ENCODE assay signal across 19 cellular contexts in the genomic region with DNA sequence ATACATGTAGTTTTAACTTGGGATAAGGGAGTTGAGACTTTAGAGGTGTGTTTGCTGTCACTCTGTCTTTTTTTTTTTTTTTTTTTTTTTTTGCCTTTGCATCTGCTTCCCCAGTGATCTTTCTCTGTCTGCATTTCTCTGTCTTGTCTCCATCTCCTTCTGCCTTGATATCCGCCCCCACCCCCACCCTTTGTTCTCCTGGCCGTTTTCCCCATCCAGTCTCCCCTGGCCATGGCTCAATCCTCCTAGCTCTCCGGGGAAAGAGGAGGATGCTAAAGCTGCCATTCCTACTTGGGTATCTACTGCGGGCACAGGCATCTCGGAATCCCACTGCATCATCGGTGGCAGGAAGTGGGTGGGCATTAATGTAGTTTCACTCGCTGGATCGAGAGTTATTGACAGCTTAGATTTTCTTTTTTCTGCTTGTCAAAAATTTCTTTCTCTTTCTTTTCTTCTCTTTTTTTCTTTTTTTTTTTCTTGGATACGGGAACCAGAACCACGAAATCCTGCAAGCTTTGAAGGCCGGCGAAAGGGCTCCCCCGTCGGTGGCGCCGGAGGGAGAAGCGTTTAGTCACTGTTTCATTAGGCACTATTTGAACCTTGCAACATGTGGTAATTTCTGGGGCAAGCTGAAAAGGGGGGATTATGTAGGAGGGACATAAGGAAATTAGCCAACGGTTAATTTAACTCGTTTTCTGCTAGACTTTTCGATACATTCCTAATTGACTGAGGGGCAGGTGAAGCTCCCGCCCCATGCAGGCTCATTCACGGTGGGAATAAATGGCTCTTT. TPM values are rescaled to one million over a fixed set of nuclear protein-coding genes. Genes with fewer than 3 reads are reported as not detected.
DNase-seq lines count a peak whose midpoint lies in the region; ATAC-seq and TF ChIP-seq lines count a peak whose summit lies in the region.
"Had no signal": no experiment of that assay in that cellular context is flagged by ENCODE, and none has a peak within 500 bp of the region (broad histone marks: within the 10 kb centered on the region; RNA-seq: fewer than 3 reads in every experiment).

No MANE protein-coding gene starts in this region.

- no peak for ATAC-seq in GM18907 (IDR thresholded peaks at IDR 0.05; ENCODE audit: unreplicated experiment)

- no peaks in the 10 kb centered on the region for H3K36me3 Mint-ChIP-seq in endodermal cell (ENCODE audit: low read depth)

- TF ChIP-seq CTCF in DOHH2 (IDR thresholded peaks at IDR 0.05; ENCODE audit: low read depth, low read length, poor library complexity, severe bottlenecking): no peak
- TF ChIP-seq CTCF in OCI-LY3 (IDR thresholded peaks at IDR 0.05; ENCODE audit: low read depth, low read length): no peak
- TF ChIP-seq CTCF in endodermal cell (conservative IDR thresholded peaks at IDR 0.05): peak; percentile 48
- no peak for TF ChIP-seq CTCF in neural cell (IDR thresholded peaks at IDR 0.05; ENCODE audit: poor library complexity, severe bottlenecking)
- no peak for TF ChIP-seq CTCF in GM10248 (IDR thresholded peaks at IDR 0.05; ENCODE audit: control extremely low read depth, extremely low read depth, low read depth, missing control alignments)
- no peak for TF ChIP-seq CTCF in adrenal gland (IDR thresholded peaks at IDR 0.05)

- H3K4me1 Mint-ChIP-seq in endodermal cell: peaks cover 22% of the 10 kb centered on the region

- H3K79me2 ChIP-seq in DOHH2 (ENCODE audit: control insufficient read depth, low read length) (no peaks in the 10 kb centered on the region), OCI-LY3 (ENCODE audit: low read length) (no peaks in the 10 kb centered on the region), neural cell (replicated peaks; ENCODE audit: insufficient read depth, low read length) (no peaks in the 10 kb centered on the region)

- H3K9ac ChIP-seq in OCI-LY3 (ENCODE audit: low read length) (no peak overlapping the region), endodermal cell (ENCODE audit: extremely low read depth, low read length, poor library complexity, severe bottlenecking) (no peak overlapping the region), neural cell (ENCODE audit: low read length) (peak overlapping the region; percentile 1)
- H3K9ac ChIP-seq: SK-N-SH had no signal

- no peak overlapping the region for H3K27ac Mint-ChIP-seq in endodermal cell

- H3K27ac ChIP-seq in DOHH2 (ENCODE audit: low read depth, low read length) (no peak overlapping the region), OCI-LY3 (ENCODE audit: low read length) (no peak overlapping the region), endodermal cell (ENCODE audit: low read depth, low read length) (no peak overlapping the region), neural cell (ENCODE audit: low read length) (no peak overlapping the region), adrenal gland (no peak overlapping the region)
- H3K27ac ChIP-seq: right atrium auricular region had no signal

- 7% methylated on average over 12 to 22 of the region's 22 CpGs for WGBS in endodermal cell (ENCODE audit: insufficient coverage in 1 of 2, insufficient read length in 1 of 2), 2 experiments
- 26 to 34% (median 29%) methylated on average over 22 of the region's 22 CpGs for WGBS in adrenal gland, 4 donors

- no peak for TF ChIP-seq POLR2A in adrenal gland (IDR thresholded peaks at IDR 0.05)

- TF ChIP-seq EP300 in neural cell (conservative IDR thresholded peaks at IDR 0.05; ENCODE audit: poor library complexity, severe bottlenecking): no peak

- peaks cover 14% of the 10 kb centered on the region for H3K4me1 ChIP-seq in DOHH2 (ENCODE audit: control insufficient read depth, low read length)
- H3K4me1 ChIP-seq in OCI-LY3 (ENCODE audit: low read length): peaks cover 5% of the 10 kb centered on the region; the same call in 1 of the 2 replicates
- H3K4me1 ChIP-seq in endodermal cell (ENCODE audit: control insufficient read depth, insufficient read depth, low read length): no peaks in the 10 kb centered on the region
- H3K4me1 ChIP-seq in adrenal gland (replicated peaks in 1 of 2): peaks cover 0 to 14% of the 10 kb centered on the region in 2 donors
- H3K4me1 ChIP-seq: Caco-2 had no signal

- H3K36me3 ChIP-seq in DOHH2 (ENCODE audit: control insufficient read depth, low read length) (no peaks in the 10 kb centered on the region), OCI-LY3 (replicated peaks; ENCODE audit: low read depth, low read length) (no peaks in the 10 kb centered on the region), endodermal cell (ENCODE audit: control insufficient read depth, insufficient read depth, low read length) (no peaks in the 10 kb centered on the region), neural cell (ENCODE audit: insufficient read depth, low read length) (no peaks in the 10 kb centered on the region), adrenal gland (replicated peaks in 1 of 2) (no peaks in the 10 kb centered on the region)
- H3K36me3 ChIP-seq: right atrium auricular region had no signal

- peak overlapping the region; percentile 33 for H3K4me2 ChIP-seq in DOHH2 (ENCODE audit: low read length)
- H3K4me2 ChIP-seq in OCI-LY3 (ENCODE audit: low read length): peak overlapping the region; percentile 61
- peak overlapping the region; percentile 21 for H3K4me2 ChIP-seq in neural cell (ENCODE audit: low read length)
- H3K4me2 ChIP-seq: SK-N-SH had no signal

- intact Hi-C loops in adrenal gland (cut with DNase I): no loop called here

- POLR2A ChIA-PET in GM10248 (lab: Yijun Ruan, JAX): no interaction called here

- H3K9me3 ChIP-seq in DOHH2 (ENCODE audit: control insufficient read depth, insufficient read depth, low read length) (no peaks in the 10 kb centered on the region), OCI-LY3 (ENCODE audit: insufficient read depth, low read length) (no peaks in the 10 kb centered on the region), endodermal cell (ENCODE audit: control insufficient read depth, low read length) (no peaks in the 10 kb centered on the region), neural cell (ENCODE audit: low read length) (no peaks in the 10 kb centered on the region), adrenal gland (replicated peaks in 1 of 3) (no peaks in the 10 kb centered on the region)
- H3K9me3 ChIP-seq: Caco-2, right atrium auricular region, SK-N-SH had no signal

- no peaks in the 10 kb centered on the region for H3F3A ChIP-seq in DOHH2 (ENCODE audit: control insufficient read depth, insufficient read depth)
- peaks cover 10% of the 10 kb centered on the region for H3F3A ChIP-seq in neural cell (ENCODE audit: insufficient read depth, low read length, poor library complexity, severe bottlenecking)

- peaks cover 96% of the 10 kb centered on the region for H3K27me3 Mint-ChIP-seq in endodermal cell (ENCODE audit: insufficient read depth)

- H4K20me1 ChIP-seq in DOHH2 (ENCODE audit: control insufficient read depth, insufficient read depth, low read depth, low read length) (no peaks in the 10 kb centered on the region), OCI-LY3 (ENCODE audit: insufficient read depth, low read length) (no peaks in the 10 kb centered on the region), neural cell (ENCODE audit: insufficient read depth) (no peaks in the 10 kb centered on the region)

- no peak for TF ChIP-seq RAD21 in neural cell (conservative IDR thresholded peaks at IDR 0.05)

- H3K9me3 Mint-ChIP-seq in endodermal cell: no peaks in the 10 kb centered on the region

- H2AFZ ChIP-seq in OCI-LY3 (ENCODE audit: low read depth, low read length) (peak overlapping the region; percentile 64), neural cell (ENCODE audit: low read depth, low read length) (no peak overlapping the region)

- CTCF ChIA-PET in GM10248 (lab: Yijun Ruan, JAX): interaction anchor here (0.6 to 2.0 kb wide), 4 partner anchors 11 to 52 kb away, joined by 3 to 5 read pairs (median 3); no protein-coding TSS in a partner anchor

- H3K4me3 Mint-ChIP-seq in endodermal cell: peak overlapping the region; percentile 9

- 0 out of 2 replicates have a peak overlapping the region, but pooled peaks have one; percentile 24 for H3K4me3 ChIP-seq in DOHH2 (ENCODE audit: low read length)
- peak overlapping the region; percentile 40 for H3K4me3 ChIP-seq in OCI-LY3 (ENCODE audit: low read length)
- H3K4me3 ChIP-seq in endodermal cell (ENCODE audit: low read length): no peak overlapping the region
- H3K4me3 ChIP-seq in neural cell (ENCODE audit: low read length): peak overlapping the region; percentile 40
- H3K4me3 ChIP-seq in adrenal gland: no peak overlapping the region

- H3K9me2 ChIP-seq in DOHH2 (replicated peaks; ENCODE audit: control insufficient read depth, low read length) (no peaks in the 10 kb centered on the region), neural cell (ENCODE audit: insufficient read depth, low read length) (no peaks in the 10 kb centered on the region)
- H3K9me2 ChIP-seq: SK-N-SH had no signal

- H3K27me3 ChIP-seq in DOHH2 (ENCODE audit: control insufficient read depth, low read length) (peaks cover 72% of the 10 kb centered on the region), OCI-LY3 (ENCODE audit: low read depth, low read length) (no peaks in the 10 kb centered on the region), endodermal cell (ENCODE audit: control insufficient read depth, insufficient read depth, low read length, poor library complexity, severe bottlenecking) (peaks cover 100% of the 10 kb centered on the region), neural cell (ENCODE audit: insufficient read depth, low read depth, low read length) (peaks cover 56% of the 10 kb centered on the region), adrenal gland (peaks cover 41% of the 10 kb centered on the region)

- peak; percentile 58 for DNase-seq in endodermal cell
- DNase-seq in GM10248 (ENCODE audit: extremely low spot score): no peak
- DNase-seq in cerebellar nuclear complex (lab: John Stamatoyannopoulos, UW): no peak
- DNase-seq in adrenal gland: no peak
- DNase-seq: activated CD4-positive, CD25-positive, alpha-beta regulatory T cell treated with anti-CD3 and anti-CD28 coated beads, Interleukin-2, amount 50 U/mL, for 72 hours; activated naive CD4-positive, alpha-beta T cell treated with Interleukin-2 at 50 U/mL for 16 hours; Caco-2; effector CD8-positive, alpha-beta T cell; hypothalamus; NCI-H1092 treated with DMSO at 0.1 percent for 48 hours; NK-92 treated with Interleukin-12 subunit alpha and Interleukin-12 subunit beta, amount 100 ng/mL, for 24 hours; SK-N-SH had no signal

TF ChIP-seq in neural cell, 6 proteins besides CTCF, POLR2A, EP300 and RAD21 (continues in another document):
- TF ChIP-seq SMC3 (conservative IDR thresholded peaks at IDR 0.05; ENCODE audit: poor library complexity) (no peak), TAF1 (IDR thresholded peaks at IDR 0.05; ENCODE audit: low read depth) (no peak)

RNA-seq across cellular contexts. Expression of gene GSX2, which starts 8.2 kb away (rescaled TPM):
- not detected for total RNA-seq in endodermal cell
- 3.6 TPM for polyA plus RNA-seq in endodermal cell (2013, experiment 1 of 2)
- polyA plus RNA-seq in endodermal cell (2013, experiment 2 of 2): 4.2 TPM
- 0.48 and 0.87 TPM in 2 replicates for polyA plus RNA-seq in neural cell
- 1.5 and 2.7 TPM in 2 replicates for polyA minus RNA-seq in neural cell
- not detected for total RNA-seq in adrenal gland
- not detected for polyA plus RNA-seq in adrenal gland
- total RNA-seq: Caco-2, HT1080, mesenteric fat pad, right atrium auricular region had no signal

RNA-seq across cellular contexts. Expression of gene CHIC2, which starts 43.7 kb away (rescaled TPM):
- total RNA-seq in endodermal cell: 10 to 100 TPM; 10.2 to 14.4 TPM
- polyA plus RNA-seq in endodermal cell (2013, experiment 1 of 2): 15.7 TPM
- polyA plus RNA-seq in endodermal cell (2013, experiment 2 of 2): 17.4 TPM
- 51.8 and 58.5 TPM in 2 replicates for polyA plus RNA-seq in neural cell
- 64.5 and 67.7 TPM in 2 replicates for polyA minus RNA-seq in neural cell
- 10 to 100 TPM; 19.7 to 68.0 (median 26.9) TPM for total RNA-seq in adrenal gland
- 10 to 100 TPM in 2 of 3 donors, 1 to 10 TPM in 1; 9.7 to 18.6 (median 14.6) TPM for polyA plus RNA-seq in adrenal gland

Comparison
In these comparisons a context has a peak if more than half of its experiments do, and no peak if none do; other contexts are left out.
1. H3K4me3 ChIP-seq: peak in DOHH2 (single experiment), OCI-LY3 (single experiment) and neural cell (single experiment); none in endodermal cell (single experiment) and adrenal gland (0 of 4).
2. Peak in every context shown above with its lines, with median percentiles within 50 percentile points of each other: H3K4me2 ChIP-seq.